1 cellular context compared by ENCODE assay signal in the genomic region with DNA sequence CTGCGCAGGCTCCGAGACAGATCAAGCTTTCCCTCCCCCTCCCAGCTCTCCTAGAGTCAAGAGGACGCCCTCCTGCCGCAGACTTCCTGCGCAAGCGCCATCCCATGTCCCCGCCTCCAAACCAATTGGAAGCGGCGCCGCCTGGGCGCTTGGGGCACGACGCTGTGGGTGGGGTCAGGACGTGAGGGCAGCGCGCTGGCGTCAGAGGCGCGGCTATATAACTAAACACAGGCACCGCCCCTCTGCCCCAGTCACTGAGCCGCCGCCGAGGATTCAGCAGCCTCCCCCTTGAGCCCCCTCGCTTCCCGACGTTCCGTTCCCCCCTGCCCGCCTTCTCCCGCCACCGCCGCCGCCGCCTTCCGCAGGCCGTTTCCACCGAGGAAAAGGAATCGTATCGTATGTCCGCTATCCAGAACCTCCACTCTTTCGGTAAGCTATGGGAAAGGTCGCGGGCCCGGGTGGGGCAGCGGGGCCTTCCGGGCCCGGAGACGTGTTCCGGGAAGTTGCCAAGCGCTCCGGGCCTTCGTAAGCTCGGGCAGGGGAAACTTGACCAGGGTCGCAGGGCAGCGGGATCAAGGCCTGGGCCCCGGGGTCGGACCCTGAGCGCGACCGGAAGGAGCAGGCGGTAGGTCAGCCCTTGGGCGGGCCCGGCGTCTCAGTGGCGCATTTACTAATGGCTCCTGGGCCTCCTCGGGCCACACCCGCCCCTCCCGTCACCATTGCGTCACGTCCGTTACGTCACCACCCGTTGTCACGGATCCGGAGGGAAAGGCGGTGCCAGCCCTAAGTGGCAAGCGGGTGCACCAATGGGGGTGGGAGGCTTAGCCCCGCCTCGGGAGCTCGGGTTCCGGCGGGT.
A peak's percentile ranks its signal among the peaks of the same experiment; 100 is the strongest.
TF ChIP-seq lines count a peak whose summit lies in the region.

A gene (plus strand): TSS at position 245 of the 856 bp plus-strand sequence. CDS start 154 bp downstream, at position 399.

TF ChIP-seq in K562, 482 proteins besides CTCF, POLR2A, EP300 and RAD21 (continued from another document and continues in another):
- TF ChIP-seq, protein P1, sequence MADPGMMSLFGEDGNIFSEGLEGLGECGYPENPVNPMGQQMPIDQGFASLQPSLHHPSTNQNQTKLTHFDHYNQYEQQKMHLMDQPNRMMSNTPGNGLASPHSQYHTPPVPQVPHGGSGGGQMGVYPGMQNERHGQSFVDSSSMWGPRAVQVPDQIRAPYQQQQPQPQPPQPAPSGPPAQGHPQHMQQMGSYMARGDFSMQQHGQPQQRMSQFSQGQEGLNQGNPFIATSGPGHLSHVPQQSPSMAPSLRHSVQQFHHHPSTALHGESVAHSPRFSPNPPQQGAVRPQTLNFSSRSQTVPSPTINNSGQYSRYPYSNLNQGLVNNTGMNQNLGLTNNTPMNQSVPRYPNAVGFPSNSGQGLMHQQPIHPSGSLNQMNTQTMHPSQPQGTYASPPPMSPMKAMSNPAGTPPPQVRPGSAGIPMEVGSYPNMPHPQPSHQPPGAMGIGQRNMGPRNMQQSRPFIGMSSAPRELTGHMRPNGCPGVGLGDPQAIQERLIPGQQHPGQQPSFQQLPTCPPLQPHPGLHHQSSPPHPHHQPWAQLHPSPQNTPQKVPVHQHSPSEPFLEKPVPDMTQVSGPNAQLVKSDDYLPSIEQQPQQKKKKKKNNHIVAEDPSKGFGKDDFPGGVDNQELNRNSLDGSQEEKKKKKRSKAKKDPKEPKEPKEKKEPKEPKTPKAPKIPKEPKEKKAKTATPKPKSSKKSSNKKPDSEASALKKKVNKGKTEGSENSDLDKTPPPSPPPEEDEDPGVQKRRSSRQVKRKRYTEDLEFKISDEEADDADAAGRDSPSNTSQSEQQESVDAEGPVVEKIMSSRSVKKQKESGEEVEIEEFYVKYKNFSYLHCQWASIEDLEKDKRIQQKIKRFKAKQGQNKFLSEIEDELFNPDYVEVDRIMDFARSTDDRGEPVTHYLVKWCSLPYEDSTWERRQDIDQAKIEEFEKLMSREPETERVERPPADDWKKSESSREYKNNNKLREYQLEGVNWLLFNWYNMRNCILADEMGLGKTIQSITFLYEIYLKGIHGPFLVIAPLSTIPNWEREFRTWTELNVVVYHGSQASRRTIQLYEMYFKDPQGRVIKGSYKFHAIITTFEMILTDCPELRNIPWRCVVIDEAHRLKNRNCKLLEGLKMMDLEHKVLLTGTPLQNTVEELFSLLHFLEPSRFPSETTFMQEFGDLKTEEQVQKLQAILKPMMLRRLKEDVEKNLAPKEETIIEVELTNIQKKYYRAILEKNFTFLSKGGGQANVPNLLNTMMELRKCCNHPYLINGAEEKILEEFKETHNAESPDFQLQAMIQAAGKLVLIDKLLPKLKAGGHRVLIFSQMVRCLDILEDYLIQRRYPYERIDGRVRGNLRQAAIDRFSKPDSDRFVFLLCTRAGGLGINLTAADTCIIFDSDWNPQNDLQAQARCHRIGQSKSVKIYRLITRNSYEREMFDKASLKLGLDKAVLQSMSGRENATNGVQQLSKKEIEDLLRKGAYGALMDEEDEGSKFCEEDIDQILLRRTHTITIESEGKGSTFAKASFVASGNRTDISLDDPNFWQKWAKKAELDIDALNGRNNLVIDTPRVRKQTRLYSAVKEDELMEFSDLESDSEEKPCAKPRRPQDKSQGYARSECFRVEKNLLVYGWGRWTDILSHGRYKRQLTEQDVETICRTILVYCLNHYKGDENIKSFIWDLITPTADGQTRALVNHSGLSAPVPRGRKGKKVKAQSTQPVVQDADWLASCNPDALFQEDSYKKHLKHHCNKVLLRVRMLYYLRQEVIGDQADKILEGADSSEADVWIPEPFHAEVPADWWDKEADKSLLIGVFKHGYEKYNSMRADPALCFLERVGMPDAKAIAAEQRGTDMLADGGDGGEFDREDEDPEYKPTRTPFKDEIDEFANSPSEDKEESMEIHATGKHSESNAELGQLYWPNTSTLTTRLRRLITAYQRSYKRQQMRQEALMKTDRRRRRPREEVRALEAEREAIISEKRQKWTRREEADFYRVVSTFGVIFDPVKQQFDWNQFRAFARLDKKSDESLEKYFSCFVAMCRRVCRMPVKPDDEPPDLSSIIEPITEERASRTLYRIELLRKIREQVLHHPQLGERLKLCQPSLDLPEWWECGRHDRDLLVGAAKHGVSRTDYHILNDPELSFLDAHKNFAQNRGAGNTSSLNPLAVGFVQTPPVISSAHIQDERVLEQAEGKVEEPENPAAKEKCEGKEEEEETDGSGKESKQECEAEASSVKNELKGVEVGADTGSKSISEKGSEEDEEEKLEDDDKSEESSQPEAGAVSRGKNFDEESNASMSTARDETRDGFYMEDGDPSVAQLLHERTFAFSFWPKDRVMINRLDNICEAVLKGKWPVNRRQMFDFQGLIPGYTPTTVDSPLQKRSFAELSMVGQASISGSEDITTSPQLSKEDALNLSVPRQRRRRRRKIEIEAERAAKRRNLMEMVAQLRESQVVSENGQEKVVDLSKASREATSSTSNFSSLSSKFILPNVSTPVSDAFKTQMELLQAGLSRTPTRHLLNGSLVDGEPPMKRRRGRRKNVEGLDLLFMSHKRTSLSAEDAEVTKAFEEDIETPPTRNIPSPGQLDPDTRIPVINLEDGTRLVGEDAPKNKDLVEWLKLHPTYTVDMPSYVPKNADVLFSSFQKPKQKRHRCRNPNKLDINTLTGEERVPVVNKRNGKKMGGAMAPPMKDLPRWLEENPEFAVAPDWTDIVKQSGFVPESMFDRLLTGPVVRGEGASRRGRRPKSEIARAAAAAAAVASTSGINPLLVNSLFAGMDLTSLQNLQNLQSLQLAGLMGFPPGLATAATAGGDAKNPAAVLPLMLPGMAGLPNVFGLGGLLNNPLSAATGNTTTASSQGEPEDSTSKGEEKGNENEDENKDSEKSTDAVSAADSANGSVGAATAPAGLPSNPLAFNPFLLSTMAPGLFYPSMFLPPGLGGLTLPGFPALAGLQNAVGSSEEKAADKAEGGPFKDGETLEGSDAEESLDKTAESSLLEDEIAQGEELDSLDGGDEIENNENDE (IDR thresholded peaks at IDR 0.05; ENCODE audit: low read depth, low read length): no peak
- TF ChIP-seq L3MBTL2 (IDR thresholded peaks at IDR 0.05) (no peak), RBFOX2 (IDR thresholded peaks at IDR 0.05; ENCODE audit: low read depth, low read length) (peak; percentile 100), ZBTB17 (CRISPR knock-in tag; IDR thresholded peaks at IDR 0.05) (peak; percentile 92), HMG20B (CRISPR knock-in tag; IDR thresholded peaks at IDR 0.05) (no peak), MYC (IDR thresholded peaks at IDR 0.05; ENCODE audit: low read depth, low read length) (no peak), MYC (CRISPR knock-in tag; IDR thresholded peaks at IDR 0.05; ENCODE audit: borderline replicate concordance, low read depth) (peak; percentile 87; the same call in 1 of the 2 replicates), ZNF12 (CRISPR knock-in tag; IDR thresholded peaks at IDR 0.05) (peak; percentile 42; the same call in 1 of the 2 replicates), FOS (IDR thresholded peaks at IDR 0.05; ENCODE audit: extremely low read depth, insufficient read length) (peak; percentile 80), ZNF224 (CRISPR knock-in tag; IDR thresholded peaks at IDR 0.05) (no peak), HOXB6 (CRISPR knock-in tag; IDR thresholded peaks at IDR 0.05; ENCODE audit: borderline replicate concordance) (no peak), SMARCA5 (IDR thresholded peaks at IDR 0.05) (no peak; the same call in 1 of the 2 replicates), RBM15 (IDR thresholded peaks at IDR 0.05; ENCODE audit: insufficient read depth, low read length) (peak; percentile 40; the same call in 1 of the 2 replicates), RBBP5 (IDR thresholded peaks at IDR 0.05; ENCODE audit: borderline replicate concordance, insufficient read depth, low read length, poor library complexity, severe bottlenecking) (peak; percentile 93)
- TF ChIP-seq, protein P2, sequence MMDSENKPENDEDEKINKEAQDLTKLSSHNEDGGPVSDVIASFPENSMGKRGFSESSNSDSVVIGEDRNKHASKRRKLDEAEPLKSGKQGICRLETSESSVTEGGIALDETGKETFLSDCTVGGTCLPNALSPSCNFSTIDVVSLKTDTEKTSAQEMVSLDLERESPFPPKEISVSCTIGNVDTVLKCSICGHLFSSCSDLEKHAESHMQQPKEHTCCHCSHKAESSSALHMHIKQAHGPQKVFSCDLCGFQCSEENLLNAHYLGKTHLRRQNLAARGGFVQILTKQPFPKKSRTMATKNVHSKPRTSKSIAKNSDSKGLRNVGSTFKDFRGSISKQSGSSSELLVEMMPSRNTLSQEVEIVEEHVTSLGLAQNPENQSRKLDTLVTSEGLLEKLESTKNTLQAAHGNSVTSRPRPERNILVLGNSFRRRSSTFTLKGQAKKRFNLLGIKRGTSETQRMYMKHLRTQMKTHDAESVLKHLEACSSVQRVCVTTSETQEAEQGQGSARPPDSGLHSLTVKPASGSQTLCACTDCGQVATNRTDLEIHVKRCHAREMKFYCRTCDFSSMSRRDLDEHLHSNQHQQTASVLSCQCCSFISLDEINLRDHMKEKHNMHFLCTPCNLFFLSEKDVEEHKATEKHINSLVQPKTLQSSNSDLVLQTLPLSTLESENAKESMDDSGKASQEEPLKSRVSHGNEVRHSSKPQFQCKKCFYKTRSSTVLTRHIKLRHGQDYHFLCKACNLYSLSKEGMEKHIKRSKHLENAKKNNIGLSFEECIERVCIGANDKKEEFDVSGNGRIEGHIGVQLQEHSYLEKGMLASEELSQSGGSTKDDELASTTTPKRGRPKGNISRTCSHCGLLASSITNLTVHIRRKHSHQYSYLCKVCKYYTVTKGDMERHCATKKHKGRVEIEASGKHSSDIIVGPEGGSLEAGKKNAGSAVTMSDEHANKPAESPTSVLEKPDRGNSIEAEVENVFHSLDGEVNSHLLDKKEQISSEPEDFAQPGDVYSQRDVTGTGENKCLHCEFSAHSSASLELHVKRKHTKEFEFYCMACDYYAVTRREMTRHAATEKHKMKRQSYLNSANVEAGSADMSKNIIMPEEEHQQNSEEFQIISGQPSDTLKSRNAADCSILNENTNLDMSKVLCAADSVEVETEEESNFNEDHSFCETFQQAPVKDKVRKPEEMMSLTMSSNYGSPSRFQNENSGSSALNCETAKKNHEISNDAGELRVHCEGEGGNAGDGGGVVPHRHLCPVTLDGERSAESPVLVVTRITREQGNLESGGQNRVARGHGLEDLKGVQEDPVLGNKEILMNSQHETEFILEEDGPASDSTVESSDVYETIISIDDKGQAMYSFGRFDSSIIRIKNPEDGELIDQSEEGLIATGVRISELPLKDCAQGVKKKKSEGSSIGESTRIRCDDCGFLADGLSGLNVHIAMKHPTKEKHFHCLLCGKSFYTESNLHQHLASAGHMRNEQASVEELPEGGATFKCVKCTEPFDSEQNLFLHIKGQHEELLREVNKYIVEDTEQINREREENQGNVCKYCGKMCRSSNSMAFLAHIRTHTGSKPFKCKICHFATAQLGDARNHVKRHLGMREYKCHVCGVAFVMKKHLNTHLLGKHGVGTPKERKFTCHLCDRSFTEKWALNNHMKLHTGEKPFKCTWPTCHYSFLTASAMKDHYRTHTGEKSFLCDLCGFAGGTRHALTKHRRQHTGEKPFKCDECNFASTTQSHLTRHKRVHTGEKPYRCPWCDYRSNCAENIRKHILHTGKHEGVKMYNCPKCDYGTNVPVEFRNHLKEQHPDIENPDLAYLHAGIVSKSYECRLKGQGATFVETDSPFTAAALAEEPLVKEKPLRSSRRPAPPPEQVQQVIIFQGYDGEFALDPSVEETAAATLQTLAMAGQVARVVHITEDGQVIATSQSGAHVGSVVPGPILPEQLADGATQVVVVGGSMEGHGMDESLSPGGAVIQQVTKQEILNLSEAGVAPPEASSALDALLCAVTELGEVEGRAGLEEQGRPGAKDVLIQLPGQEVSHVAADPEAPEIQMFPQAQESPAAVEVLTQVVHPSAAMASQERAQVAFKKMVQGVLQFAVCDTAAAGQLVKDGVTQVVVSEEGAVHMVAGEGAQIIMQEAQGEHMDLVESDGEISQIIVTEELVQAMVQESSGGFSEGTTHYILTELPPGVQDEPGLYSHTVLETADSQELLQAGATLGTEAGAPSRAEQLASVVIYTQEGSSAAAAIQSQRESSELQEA (IDR thresholded peaks at IDR 0.05; ENCODE audit: low read depth): no peak
- TF ChIP-seq, protein P3, sequence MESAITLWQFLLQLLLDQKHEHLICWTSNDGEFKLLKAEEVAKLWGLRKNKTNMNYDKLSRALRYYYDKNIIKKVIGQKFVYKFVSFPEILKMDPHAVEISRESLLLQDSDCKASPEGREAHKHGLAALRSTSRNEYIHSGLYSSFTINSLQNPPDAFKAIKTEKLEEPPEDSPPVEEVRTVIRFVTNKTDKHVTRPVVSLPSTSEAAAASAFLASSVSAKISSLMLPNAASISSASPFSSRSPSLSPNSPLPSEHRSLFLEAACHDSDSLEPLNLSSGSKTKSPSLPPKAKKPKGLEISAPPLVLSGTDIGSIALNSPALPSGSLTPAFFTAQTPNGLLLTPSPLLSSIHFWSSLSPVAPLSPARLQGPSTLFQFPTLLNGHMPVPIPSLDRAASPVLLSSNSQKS (CRISPR knock-in tag; IDR thresholded peaks at IDR 0.05): no peak
- TF ChIP-seq, protein P4, sequence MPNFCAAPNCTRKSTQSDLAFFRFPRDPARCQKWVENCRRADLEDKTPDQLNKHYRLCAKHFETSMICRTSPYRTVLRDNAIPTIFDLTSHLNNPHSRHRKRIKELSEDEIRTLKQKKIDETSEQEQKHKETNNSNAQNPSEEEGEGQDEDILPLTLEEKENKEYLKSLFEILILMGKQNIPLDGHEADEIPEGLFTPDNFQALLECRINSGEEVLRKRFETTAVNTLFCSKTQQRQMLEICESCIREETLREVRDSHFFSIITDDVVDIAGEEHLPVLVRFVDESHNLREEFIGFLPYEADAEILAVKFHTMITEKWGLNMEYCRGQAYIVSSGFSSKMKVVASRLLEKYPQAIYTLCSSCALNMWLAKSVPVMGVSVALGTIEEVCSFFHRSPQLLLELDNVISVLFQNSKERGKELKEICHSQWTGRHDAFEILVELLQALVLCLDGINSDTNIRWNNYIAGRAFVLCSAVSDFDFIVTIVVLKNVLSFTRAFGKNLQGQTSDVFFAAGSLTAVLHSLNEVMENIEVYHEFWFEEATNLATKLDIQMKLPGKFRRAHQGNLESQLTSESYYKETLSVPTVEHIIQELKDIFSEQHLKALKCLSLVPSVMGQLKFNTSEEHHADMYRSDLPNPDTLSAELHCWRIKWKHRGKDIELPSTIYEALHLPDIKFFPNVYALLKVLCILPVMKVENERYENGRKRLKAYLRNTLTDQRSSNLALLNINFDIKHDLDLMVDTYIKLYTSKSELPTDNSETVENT (CRISPR knock-in tag; IDR thresholded peaks at IDR 0.05): peak; percentile 88
- TF ChIP-seq, protein P5, sequence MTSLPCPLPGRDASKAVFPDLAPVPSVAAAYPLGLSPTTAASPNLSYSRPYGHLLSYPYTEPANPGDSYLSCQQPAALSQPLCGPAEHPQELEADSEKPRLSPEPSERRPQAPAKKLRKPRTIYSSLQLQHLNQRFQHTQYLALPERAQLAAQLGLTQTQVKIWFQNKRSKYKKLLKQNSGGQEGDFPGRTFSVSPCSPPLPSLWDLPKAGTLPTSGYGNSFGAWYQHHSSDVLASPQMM (CRISPR knock-in tag; IDR thresholded peaks at IDR 0.05): no peak
- TF ChIP-seq, protein P6, sequence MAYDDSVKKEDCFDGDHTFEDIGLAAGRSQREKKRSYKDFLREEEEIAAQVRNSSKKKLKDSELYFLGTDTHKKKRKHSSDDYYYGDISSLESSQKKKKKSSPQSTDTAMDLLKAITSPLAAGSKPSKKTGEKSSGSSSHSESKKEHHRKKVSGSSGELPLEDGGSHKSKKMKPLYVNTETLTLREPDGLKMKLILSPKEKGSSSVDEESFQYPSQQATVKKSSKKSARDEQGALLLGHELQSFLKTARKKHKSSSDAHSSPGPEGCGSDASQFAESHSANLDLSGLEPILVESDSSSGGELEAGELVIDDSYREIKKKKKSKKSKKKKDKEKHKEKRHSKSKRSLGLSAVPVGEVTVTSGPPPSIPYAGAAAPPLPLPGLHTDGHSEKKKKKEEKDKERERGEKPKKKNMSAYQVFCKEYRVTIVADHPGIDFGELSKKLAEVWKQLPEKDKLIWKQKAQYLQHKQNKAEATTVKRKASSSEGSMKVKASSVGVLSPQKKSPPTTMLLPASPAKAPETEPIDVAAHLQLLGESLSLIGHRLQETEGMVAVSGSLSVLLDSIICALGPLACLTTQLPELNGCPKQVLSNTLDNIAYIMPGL (CRISPR knock-in tag; IDR thresholded peaks at IDR 0.05): peak; percentile 98
